In the genomic region with DNA sequence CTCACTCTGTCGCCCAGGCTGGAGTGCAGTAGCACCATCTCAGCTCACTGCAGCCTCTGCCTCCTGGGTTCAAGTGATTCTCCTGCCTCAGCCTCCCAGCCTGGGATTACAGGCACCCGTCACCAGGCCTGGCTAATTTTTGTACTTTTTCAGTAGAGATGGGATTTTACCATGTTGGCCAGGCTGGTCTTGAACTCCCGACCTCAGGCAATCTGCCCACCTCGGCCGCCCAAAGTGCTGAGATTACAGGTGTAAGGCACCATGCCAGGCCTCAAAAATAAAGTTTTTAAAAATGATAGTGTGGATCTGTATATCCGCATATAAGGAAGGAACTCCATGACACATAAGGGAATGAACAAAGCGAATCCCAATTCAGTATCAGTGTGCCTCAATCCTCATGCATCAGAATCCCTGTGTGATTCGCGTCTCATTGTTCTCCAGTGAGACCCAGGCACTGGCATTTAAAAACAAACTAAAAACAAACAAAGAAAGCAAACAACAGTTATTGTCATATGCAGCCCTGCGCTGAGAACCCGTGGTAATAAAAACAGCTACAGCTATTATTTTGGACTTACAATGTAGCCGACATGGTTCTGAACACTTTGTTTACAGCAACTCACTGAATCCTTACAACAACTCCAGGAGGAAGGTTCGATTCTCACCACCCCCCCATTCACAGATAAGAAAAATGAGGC, we compare ENCODE assay signal across 18 cellular contexts. TPM values are rescaled to one million over a fixed set of nuclear protein-coding genes. Genes with fewer than 3 reads are reported as not detected.
DNase-seq lines count a peak whose midpoint lies in the region; ATAC-seq and TF ChIP-seq lines count a peak whose summit lies in the region.
"Had no signal": no experiment of that assay in that cellular context is flagged by ENCODE, and none has a peak within 500 bp of the region (broad histone marks: within the 10 kb centered on the region; RNA-seq: fewer than 3 reads in every experiment).

No MANE protein-coding gene starts in this region.

- DNase-seq in NCI-H146 (lab: John Stamatoyannopoulos, UW) (peak; percentile 12), NCI-H146 treated with DMSO at 0.1 percent for 48 hours (lab: John Stamatoyannopoulos, UW; ENCODE audit: unreplicated experiment) (no peak), Panc1 (ENCODE audit: low read depth, low spot score) (peak; percentile 30), mesenteric fat pad (ENCODE audit: low spot score) (peak; percentile 67), GDM1 (lab: John Stamatoyannopoulos, UW) (no peak), left cardiac atrium (no peak)
- no peak for DNase-seq in stimulated activated effector memory CD8-positive, alpha-beta T cell treated with anti-CD3 and anti-CD28 coated beads, Interleukin-12 subunit alpha, Interleukin-12 subunit beta, amount 100 ng/mL, for 72 hours (ENCODE audit: low spot score in 2 of 2)
- DNase-seq in activated CD8-positive, alpha-beta memory T cell treated with anti-CD3 and anti-CD28 coated beads, Interleukin-2, amount 50 U/mL, for 48 hours, result no peak
- DNase-seq: 8988T; CD8-positive, alpha-beta T cell; GF-D8; HFFc6; MG63; NCI-H1105; NCI-H187; NCI-H2171; NCI-H748 treated with DMSO at 0.1 percent for 48 hours had no signal

- peaks cover 28% of the 10 kb centered on the region for H3K4me1 ChIP-seq in Panc1 (ENCODE audit: control insufficient read depth, insufficient read depth, low read length)

- H3K27me3 ChIP-seq in Panc1 (ENCODE audit: control insufficient read depth, insufficient read depth, low read length), result no peaks in the 10 kb centered on the region
- H3K27me3 ChIP-seq: BLaER1, MG63 had no signal

- intact Hi-C loops in Panc1 (cut with micrococcal nuclease; ENCODE audit: unreplicated experiment), result no loop called here
- intact Hi-C loops in left cardiac atrium (cut with DNase I), result no loop called here

- no peak overlapping the region for H3K4me3 Mint-ChIP-seq in stimulated activated effector memory CD8-positive, alpha-beta T cell treated with anti-CD3 and anti-CD28 coated beads, Interleukin-12 subunit alpha, Interleukin-12 subunit beta, amount 100 ng/mL, for 72 hours
- H3K4me3 Mint-ChIP-seq: CD8-positive, alpha-beta T cell; HFFc6 had no signal

- POLR2A ChIA-PET in Panc1 (lab: Charles Lee), result interaction anchor here (0.6 to 0.7 kb wide), 4 partner anchors 24 to 682 kb away, joined by 5 to 11 read pairs (median 9); no protein-coding TSS in a partner anchor

- H3K4me1 Mint-ChIP-seq in stimulated activated effector memory CD8-positive, alpha-beta T cell treated with anti-CD3 and anti-CD28 coated beads, Interleukin-12 subunit alpha, Interleukin-12 subunit beta, amount 100 ng/mL, for 72 hours, result no peaks in the 10 kb centered on the region

- H3K9me3 ChIP-seq in Panc1 (ENCODE audit: control insufficient read depth, insufficient read depth, low read depth, low read length), result no peaks in the 10 kb centered on the region
- H3K9me3 ChIP-seq: MG63 had no signal

- no peaks in the 10 kb centered on the region for H3K9me3 Mint-ChIP-seq in stimulated activated effector memory CD8-positive, alpha-beta T cell treated with anti-CD3 and anti-CD28 coated beads, Interleukin-12 subunit alpha, Interleukin-12 subunit beta, amount 100 ng/mL, for 72 hours
- H3K9me3 Mint-ChIP-seq: CD8-positive, alpha-beta T cell; HFFc6 had no signal

- H3K27ac ChIP-seq in Panc1 (ENCODE audit: low read length), result peak overlapping the region; percentile 81
- H3K27ac ChIP-seq: BLaER1 had no signal

- H3K36me3 ChIP-seq in Panc1 (ENCODE audit: control insufficient read depth, insufficient read depth, low read length), result no peaks in the 10 kb centered on the region
- H3K36me3 ChIP-seq: BLaER1, MG63 had no signal

- no TSS peak for BruUV-seq in Panc1 (replicated peaks; lab: Mats Ljungman, UMichigan)

- ATAC-seq in Panc1 (peak; percentile 60), left cardiac atrium (no peak)
- no peak for ATAC-seq in stimulated activated effector memory CD8-positive, alpha-beta T cell treated with anti-CD3 and anti-CD28 coated beads, Interleukin-12 subunit alpha, Interleukin-12 subunit beta, amount 100 ng/mL, for 72 hours
- ATAC-seq: CD8-positive, alpha-beta T cell had no signal

- no peak for TF ChIP-seq CTCF in Panc1 (IDR thresholded peaks at IDR 0.05)

- CTCF ChIA-PET in Panc1 (lab: Charles Lee), result interaction anchor here (0.5 to 0.6 kb wide), 4 partner anchors 13 to 355 kb away, joined by 5 to 8 read pairs (median 6); no protein-coding TSS in a partner anchor

- no peaks in the 10 kb centered on the region for H3K36me3 Mint-ChIP-seq in stimulated activated effector memory CD8-positive, alpha-beta T cell treated with anti-CD3 and anti-CD28 coated beads, Interleukin-12 subunit alpha, Interleukin-12 subunit beta, amount 100 ng/mL, for 72 hours
- H3K36me3 Mint-ChIP-seq: CD8-positive, alpha-beta T cell had no signal

- H3K27ac Mint-ChIP-seq in stimulated activated effector memory CD8-positive, alpha-beta T cell treated with anti-CD3 and anti-CD28 coated beads, Interleukin-12 subunit alpha, Interleukin-12 subunit beta, amount 100 ng/mL, for 72 hours, result peak overlapping the region; percentile 32
- H3K27ac Mint-ChIP-seq: CD8-positive, alpha-beta T cell; HFFc6 had no signal

- in situ Hi-C loops in Panc1 (cut with HindIII; ENCODE audit: low pct_unique_long_range_greater_than_20kb, low sequenced_read_pairs), result no loop called here

- peak overlapping the region; percentile 2 to 29; a peak in 3 of 4 replicates for H3K4me3 ChIP-seq in Panc1 (ENCODE audit: low read depth in 2 of 2, low read length in 2 of 2)
- H3K4me3 ChIP-seq: BLaER1, MG63 had no signal

RNA-seq across cellular contexts. Expression of gene CREBBP, which starts 54.1 kb away (rescaled TPM):
- total RNA-seq in Panc1 (2021; ENCODE audit: unreplicated experiment) (60.2 TPM), mesenteric fat pad (67.0 TPM), left cardiac atrium (10 to 100 TPM; 39.0 to 39.3 TPM)
- 52.0 TPM for polyA plus RNA-seq in Panc1 (2012; ENCODE audit: insufficient read length)

Comparison
In these comparisons a context has a peak if more than half of its experiments do, and no peak if none do; other contexts are left out.
1. DNase-seq: peak in NCI-H146 (single experiment), Panc1 (single experiment) and mesenteric fat pad (single experiment); none in NCI-H146 treated with DMSO at 0.1 percent for 48 hours (single experiment), stimulated activated effector memory CD8-positive, alpha-beta T cell treated with anti-CD3 and anti-CD28 coated beads, Interleukin-12 subunit alpha, Interleukin-12 subunit beta, amount 100 ng/mL, for 72 hours (0 of 2), GDM1 (single experiment), activated CD8-positive, alpha-beta memory T cell treated with anti-CD3 and anti-CD28 coated beads, Interleukin-2, amount 50 U/mL, for 48 hours (single experiment) and left cardiac atrium (single experiment).